ENCODE assay signal across 1 cellular context in genomic region chr14:92724516-92725340, GRCh38.
TF ChIP-seq lines count a peak whose summit lies in the region.

No MANE protein-coding gene starts in this region.

TF ChIP-seq in HepG2, 621 proteins besides CTCF, POLR2A, EP300 and RAD21 (continued from another document):
- peak; percentile 17; the same call in 1 of the 2 replicates for TF ChIP-seq SPEN (CRISPR knock-in tag; IDR thresholded peaks at IDR 0.05; ENCODE audit: low read depth)
- TF ChIP-seq PAXIP1 (CRISPR knock-in tag; conservative IDR thresholded peaks at IDR 0.05), result peak; percentile 52
- TF ChIP-seq HDAC1 (CRISPR knock-in tag; IDR thresholded peaks at IDR 0.05), result 0 out of 2 replicates have a peak, but pooled peaks have one; percentile 36
- no peak for TF ChIP-seq ZNF781 (CRISPR knock-in tag; IDR thresholded peaks at IDR 0.05; ENCODE audit: borderline replicate concordance, not compliant biosample characterization)
- TF ChIP-seq MXI1 (IDR thresholded peaks at IDR 0.05; ENCODE audit: borderline replicate concordance, low read depth, low read length), result peak; percentile 17; the same call in 1 of the 3 replicates
- TF ChIP-seq GATAD2A (CRISPR knock-in tag; IDR thresholded peaks at IDR 0.05), result peak; percentile 43; the same call in 1 of the 2 replicates
- no peak for TF ChIP-seq BCLAF1 (IDR thresholded peaks at IDR 0.05)
- TF ChIP-seq PPARG (CRISPR knock-in tag; conservative IDR thresholded peaks at IDR 0.05), result no peak
- no peak for TF ChIP-seq YY1 (IDR thresholded peaks at IDR 0.05; ENCODE audit: insufficient read depth, insufficient replicate concordance, low read depth, low read length)
- TF ChIP-seq AHR (CRISPR knock-in tag; IDR thresholded peaks at IDR 0.05), result 0 out of 2 replicates have a peak, but pooled peaks have one; percentile 38
- TF ChIP-seq ZBTB38 (CRISPR knock-in tag; IDR thresholded peaks at IDR 0.05), result peak; percentile 38; the same call in 1 of the 2 replicates
- peak; percentile 98 for TF ChIP-seq GFI1 (CRISPR knock-in tag; IDR thresholded peaks at IDR 0.05; ENCODE audit: borderline replicate concordance)
- TF ChIP-seq REXO4 (CRISPR knock-in tag; IDR thresholded peaks at IDR 0.05; ENCODE audit: borderline replicate concordance), result no peak
- TF ChIP-seq ZFX (CRISPR knock-in tag; IDR thresholded peaks at IDR 0.05; ENCODE audit: low read depth), result peak; percentile 24; the same call in 1 of the 2 replicates
- no peak; a peak in 1 of 4 replicates for TF ChIP-seq HMGXB4 (CRISPR knock-in tag; IDR thresholded peaks at IDR 0.05; ENCODE audit: borderline replicate concordance in 1 of 2, low read depth in 1 of 2)
- TF ChIP-seq FOXA3 (CRISPR knock-in tag; IDR thresholded peaks at IDR 0.05), result 0 out of 2 replicates have a peak, but pooled peaks have one; percentile 8
- TF ChIP-seq PHF21A (CRISPR knock-in tag; IDR thresholded peaks at IDR 0.05), result peak; percentile 81
- peak; percentile 33; the same call in 1 of the 2 replicates for TF ChIP-seq NR2F2 (IDR thresholded peaks at IDR 0.05; ENCODE audit: borderline replicate concordance, low read depth)
- TF ChIP-seq SETDB1 (CRISPR knock-in tag; IDR thresholded peaks at IDR 0.05; ENCODE audit: borderline replicate concordance), result no peak
- peak; percentile 62 for TF ChIP-seq BCL6 (CRISPR knock-in tag; IDR thresholded peaks at IDR 0.05)
- TF ChIP-seq HBP1 (CRISPR knock-in tag; IDR thresholded peaks at IDR 0.05; ENCODE audit: low read depth), result 0 out of 2 replicates have a peak, but pooled peaks have one; percentile 31
- TF ChIP-seq MTA1 (CRISPR knock-in tag; IDR thresholded peaks at IDR 0.05; ENCODE audit: borderline replicate concordance), result 0 out of 2 replicates have a peak, but pooled peaks have one; percentile 32
- TF ChIP-seq ATF2 (CRISPR knock-in tag; IDR thresholded peaks at IDR 0.05), result peak; percentile 43; the same call in 1 of the 2 replicates
- TF ChIP-seq SOX5 (CRISPR knock-in tag; IDR thresholded peaks at IDR 0.05; ENCODE audit: borderline replicate concordance), result 0 out of 2 replicates have a peak, but pooled peaks have one; percentile 21
- peak; percentile 84 for TF ChIP-seq CEBPG (CRISPR knock-in tag; IDR thresholded peaks at IDR 0.05)
- TF ChIP-seq RCOR2 (CRISPR knock-in tag; IDR thresholded peaks at IDR 0.05), result 0 out of 2 replicates have a peak, but pooled peaks have one; percentile 22
- no peak for TF ChIP-seq PTBP1 (IDR thresholded peaks at IDR 0.05; ENCODE audit: low read depth, low read length, poor library complexity, severe bottlenecking)
TF ChIP-seq in HepG2: peak in this region for 54.
